Comparison of ENCODE assay signal across 24 cellular contexts in the genomic region with DNA sequence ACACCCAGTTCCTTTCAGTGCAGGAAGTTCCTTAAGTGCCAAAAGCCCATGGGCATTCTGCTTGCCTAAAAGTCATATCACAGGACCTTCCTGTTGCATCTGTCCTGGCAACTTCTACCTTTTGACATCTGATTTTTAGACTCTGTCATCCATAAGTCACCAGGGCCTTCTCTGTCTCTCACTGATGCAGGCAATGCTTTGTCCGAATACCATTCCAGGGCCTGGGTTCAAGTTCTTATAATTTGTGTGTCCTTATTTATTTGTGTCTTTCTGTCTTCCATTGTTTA.
"Had no signal": no experiment of that assay in that cellular context is flagged by ENCODE, and none has a peak within 500 bp of the region (broad histone marks: within the 10 kb centered on the region; RNA-seq: fewer than 3 reads in every experiment).

No MANE protein-coding gene starts in this region.

- H3K9ac ChIP-seq: parathyroid adenoma had no signal

- H3K36me3 Mint-ChIP-seq: stimulated activated effector memory CD8-positive, alpha-beta T cell treated with anti-CD3 and anti-CD28 coated beads, Interleukin-12 subunit alpha, Interleukin-12 subunit beta, amount 100 ng/mL, for 72 hours; type B pancreatic cell; WTC11 had no signal

- DNase-seq: activated CD4-positive, alpha-beta T cell treated with anti-CD3 and anti-CD28 coated beads for 1 hour; activated CD8-positive, alpha-beta memory T cell treated with anti-CD3 and anti-CD28 coated beads, Interleukin-2, amount 50 U/mL, for 48 hours; activated gamma-delta T cell treated with Interleukin-2 at 50 U/mL for 16 hours; activated naive CD4-positive, alpha-beta T cell treated with anti-CD3 and anti-CD28 coated beads, Interleukin-2, amount 50 U/mL, for 16 hours; activated T-cell treated with anti-CD3 and anti-CD28 coated beads, Interleukin-2, amount 50 U/mL, for 24 hours; esophagus squamous epithelium; left ventricle myocardium inferior; psoas muscle; sigmoid colon; stimulated activated CD4-positive, alpha-beta T cell treated with anti-CD3 and anti-CD28 coated beads, Interleukin-4, amount 100 ng/mL, for 24 hours; T-helper 17 cell had no signal

- H2AFZ ChIP-seq: parathyroid adenoma had no signal

- H3K9me3 ChIP-seq: esophagus squamous epithelium, psoas muscle, sigmoid colon, vagina had no signal

- H3K27me3 ChIP-seq: esophagus squamous epithelium, sigmoid colon, vagina had no signal

- H3K4me1 Mint-ChIP-seq: activated CD4-positive, alpha-beta memory T cell treated with anti-CD3 and anti-CD28 coated beads, Interleukin-2, amount 10 ng/mL, durations not matched to agents 7 days and 5 days; activated CD4-positive, alpha-beta T cell treated with anti-CD3 and anti-CD28 coated beads, Interleukin-2, amount 10 ng/mL, durations not matched to agents 7 days and 5 days; central memory CD8-positive, alpha-beta T cell; nephron; stimulated activated effector memory CD8-positive, alpha-beta T cell treated with anti-CD3 and anti-CD28 coated beads, Interleukin-12 subunit alpha, Interleukin-12 subunit beta, amount 100 ng/mL, for 72 hours; stimulated activated naive CD8-positive, alpha-beta T cell treated with anti-CD3 and anti-CD28 coated beads, Interleukin-15, amount 100 ng/mL, for 72 hours had no signal

- H3K79me2 ChIP-seq: parathyroid adenoma had no signal

- H3K27ac ChIP-seq: epithelial cell of prostate, esophagus squamous epithelium, left ventricle myocardium inferior, parathyroid adenoma, psoas muscle, sigmoid colon, vagina had no signal

- H3K9me3 Mint-ChIP-seq: activated CD4-positive, alpha-beta memory T cell treated with anti-CD3 and anti-CD28 coated beads, Interleukin-2, amount 10 ng/mL, durations not matched to agents 7 days and 5 days; activated CD4-positive, alpha-beta T cell treated with anti-CD3 and anti-CD28 coated beads, Interleukin-2, amount 10 ng/mL, durations not matched to agents 7 days and 5 days; activated T-cell treated with anti-CD3 and anti-CD28 coated beads, Interleukin-2, amount 50 U/mL, for 24 hours; central memory CD8-positive, alpha-beta T cell; dendritic cell treated with granulocyte-macrophage colony-stimulating factor and Interleukin-4, amounts not matched to agents 40 ng/mL and 50 ng/mL, for 4 days; stimulated activated effector memory CD8-positive, alpha-beta T cell treated with anti-CD3 and anti-CD28 coated beads, Interleukin-12 subunit alpha, Interleukin-12 subunit beta, amount 100 ng/mL, for 72 hours; stimulated activated naive CD8-positive, alpha-beta T cell treated with anti-CD3 and anti-CD28 coated beads, Interleukin-15, amount 100 ng/mL, for 72 hours had no signal

- H3K27me3 Mint-ChIP-seq: type B pancreatic cell had no signal

- H3K4me3 ChIP-seq: esophagus squamous epithelium, left ventricle myocardium inferior, lung, psoas muscle, sigmoid colon, vagina had no signal

- H3K4me3 Mint-ChIP-seq: activated CD4-positive, alpha-beta memory T cell treated with anti-CD3 and anti-CD28 coated beads, Interleukin-2, amount 10 ng/mL, durations not matched to agents 7 days and 5 days; activated CD4-positive, alpha-beta T cell treated with anti-CD3 and anti-CD28 coated beads, Interleukin-2, amount 10 ng/mL, durations not matched to agents 7 days and 5 days; activated T-cell treated with anti-CD3 and anti-CD28 coated beads, Interleukin-2, amount 50 U/mL, for 24 hours; central memory CD8-positive, alpha-beta T cell; dendritic cell treated with granulocyte-macrophage colony-stimulating factor and Interleukin-4, amounts not matched to agents 40 ng/mL and 50 ng/mL, for 4 days; nephron; stimulated activated effector memory CD8-positive, alpha-beta T cell treated with anti-CD3 and anti-CD28 coated beads, Interleukin-12 subunit alpha, Interleukin-12 subunit beta, amount 100 ng/mL, for 72 hours; stimulated activated naive CD8-positive, alpha-beta T cell treated with anti-CD3 and anti-CD28 coated beads, Interleukin-15, amount 100 ng/mL, for 72 hours; T-helper 17 cell; type B pancreatic cell; WTC11 had no signal

- H3K4me1 ChIP-seq: esophagus squamous epithelium, left ventricle myocardium inferior, parathyroid adenoma, psoas muscle, sigmoid colon, vagina had no signal

- H3K36me3 ChIP-seq: esophagus squamous epithelium, left ventricle myocardium inferior, sigmoid colon, vagina had no signal

- H3K27ac Mint-ChIP-seq: activated CD4-positive, alpha-beta memory T cell treated with anti-CD3 and anti-CD28 coated beads, Interleukin-2, amount 10 ng/mL, durations not matched to agents 7 days and 5 days; activated CD4-positive, alpha-beta T cell treated with anti-CD3 and anti-CD28 coated beads, Interleukin-2, amount 10 ng/mL, durations not matched to agents 7 days and 5 days; activated T-cell treated with anti-CD3 and anti-CD28 coated beads, Interleukin-2, amount 50 U/mL, for 24 hours; dendritic cell treated with granulocyte-macrophage colony-stimulating factor and Interleukin-4, amounts not matched to agents 40 ng/mL and 50 ng/mL, for 4 days; nephron; stimulated activated effector memory CD8-positive, alpha-beta T cell treated with anti-CD3 and anti-CD28 coated beads, Interleukin-12 subunit alpha, Interleukin-12 subunit beta, amount 100 ng/mL, for 72 hours; T-helper 17 cell; WTC11 had no signal
